1 cellular context compared by ENCODE assay signal in the genomic region with DNA sequence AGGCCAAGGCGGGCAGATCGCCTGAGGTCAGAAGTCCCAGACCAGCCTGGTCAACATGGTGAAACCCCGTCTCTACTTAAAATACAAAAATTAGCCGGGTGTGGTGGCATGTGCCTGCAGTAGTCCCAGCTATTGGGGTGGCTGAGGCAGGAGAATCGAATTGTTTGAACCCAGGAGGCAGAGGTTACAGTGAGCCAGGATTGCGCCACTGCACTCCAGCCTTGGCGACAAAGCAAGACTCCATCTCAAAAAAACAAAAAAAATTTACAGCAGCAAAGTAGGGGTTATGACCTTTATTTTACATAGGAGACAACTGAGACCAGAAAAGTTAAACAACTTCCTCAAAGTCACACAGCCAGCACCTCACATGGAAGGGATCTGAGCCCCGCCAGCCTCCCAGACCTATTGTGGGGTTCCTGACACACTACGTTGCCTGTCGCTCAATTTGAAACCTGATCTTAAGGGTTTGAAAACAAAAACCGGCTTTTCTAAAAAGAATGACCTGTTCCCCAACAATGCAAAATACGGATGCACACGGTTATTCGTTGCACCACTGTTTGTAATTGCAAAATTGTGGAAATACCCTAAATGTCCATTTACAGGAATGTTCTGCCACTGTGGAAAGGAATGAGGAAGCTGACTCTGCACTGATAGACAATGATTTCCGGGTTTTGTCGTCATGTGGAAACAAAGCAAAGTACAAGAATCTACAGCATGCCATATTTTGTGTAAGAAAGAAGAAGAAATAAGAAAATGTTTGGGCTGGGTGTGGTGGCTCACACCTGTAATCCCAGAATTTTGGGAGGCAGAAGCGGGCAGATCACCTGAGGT.
TF ChIP-seq lines count a peak whose summit lies in the region.

No MANE protein-coding gene starts in this region.

TF ChIP-seq in HepG2, 621 proteins besides CTCF, POLR2A, EP300 and RAD21 (continued from another document and continues in another):
- TF ChIP-seq, protein P1, sequence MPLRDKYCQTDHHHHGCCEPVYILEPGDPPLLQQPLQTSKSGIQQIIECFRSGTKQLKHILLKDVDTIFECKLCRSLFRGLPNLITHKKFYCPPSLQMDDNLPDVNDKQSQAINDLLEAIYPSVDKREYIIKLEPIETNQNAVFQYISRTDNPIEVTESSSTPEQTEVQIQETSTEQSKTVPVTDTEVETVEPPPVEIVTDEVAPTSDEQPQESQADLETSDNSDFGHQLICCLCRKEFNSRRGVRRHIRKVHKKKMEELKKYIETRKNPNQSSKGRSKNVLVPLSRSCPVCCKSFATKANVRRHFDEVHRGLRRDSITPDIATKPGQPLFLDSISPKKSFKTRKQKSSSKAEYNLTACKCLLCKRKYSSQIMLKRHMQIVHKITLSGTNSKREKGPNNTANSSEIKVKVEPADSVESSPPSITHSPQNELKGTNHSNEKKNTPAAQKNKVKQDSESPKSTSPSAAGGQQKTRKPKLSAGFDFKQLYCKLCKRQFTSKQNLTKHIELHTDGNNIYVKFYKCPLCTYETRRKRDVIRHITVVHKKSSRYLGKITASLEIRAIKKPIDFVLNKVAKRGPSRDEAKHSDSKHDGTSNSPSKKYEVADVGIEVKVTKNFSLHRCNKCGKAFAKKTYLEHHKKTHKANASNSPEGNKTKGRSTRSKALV (CRISPR knock-in tag; IDR thresholded peaks at IDR 0.05): no peak
- TF ChIP-seq DMAP1 (CRISPR knock-in tag; IDR thresholded peaks at IDR 0.05): no peak; the same call in 1 of the 2 replicates
- TF ChIP-seq ZNF709 (CRISPR knock-in tag; IDR thresholded peaks at IDR 0.05): peak; percentile 62; the same call in 1 of the 2 replicates
- peak; percentile 73 for TF ChIP-seq BCL6 (CRISPR knock-in tag; IDR thresholded peaks at IDR 0.05)
- TF ChIP-seq NONO (IDR thresholded peaks at IDR 0.05): no peak; the same call in 1 of the 2 replicates
- no peak for TF ChIP-seq NONO (CRISPR knock-in tag; conservative IDR thresholded peaks at IDR 0.05)
- peak; percentile 91; the same call in 1 of the 2 replicates for TF ChIP-seq MIER3 (CRISPR knock-in tag; IDR thresholded peaks at IDR 0.05; ENCODE audit: borderline replicate concordance)
- no peak; the same call in 1 of the 2 replicates for TF ChIP-seq ZNF605 (CRISPR knock-in tag; IDR thresholded peaks at IDR 0.05)
- TF ChIP-seq MXD4 (CRISPR knock-in tag; IDR thresholded peaks at IDR 0.05): 0 out of 2 replicates have a peak, but pooled peaks have one; percentile 10
- TF ChIP-seq CAMTA2 (CRISPR knock-in tag; IDR thresholded peaks at IDR 0.05; ENCODE audit: borderline replicate concordance): no peak
- TF ChIP-seq SKIL (CRISPR knock-in tag; IDR thresholded peaks at IDR 0.05; ENCODE audit: borderline replicate concordance): no peak; the same call in 1 of the 2 replicates
- TF ChIP-seq ZNF549 (CRISPR knock-in tag; IDR thresholded peaks at IDR 0.05): no peak
- no peak for TF ChIP-seq CERS6 (CRISPR knock-in tag; IDR thresholded peaks at IDR 0.05)
- peak; percentile 16; the same call in 1 of the 2 replicates for TF ChIP-seq NFYC (CRISPR knock-in tag; IDR thresholded peaks at IDR 0.05)
- TF ChIP-seq BHLHE40 (IDR thresholded peaks at IDR 0.05; ENCODE audit: low read length): peak; percentile 70; the same call in 1 of the 2 replicates
- TF ChIP-seq, protein P2, sequence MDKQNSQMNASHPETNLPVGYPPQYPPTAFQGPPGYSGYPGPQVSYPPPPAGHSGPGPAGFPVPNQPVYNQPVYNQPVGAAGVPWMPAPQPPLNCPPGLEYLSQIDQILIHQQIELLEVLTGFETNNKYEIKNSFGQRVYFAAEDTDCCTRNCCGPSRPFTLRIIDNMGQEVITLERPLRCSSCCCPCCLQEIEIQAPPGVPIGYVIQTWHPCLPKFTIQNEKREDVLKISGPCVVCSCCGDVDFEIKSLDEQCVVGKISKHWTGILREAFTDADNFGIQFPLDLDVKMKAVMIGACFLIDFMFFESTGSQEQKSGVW (CRISPR knock-in tag; IDR thresholded peaks at IDR 0.05; ENCODE audit: borderline replicate concordance): no peak
- TF ChIP-seq ARNTL (CRISPR knock-in tag; IDR thresholded peaks at IDR 0.05): no peak
- TF ChIP-seq, protein P3, sequence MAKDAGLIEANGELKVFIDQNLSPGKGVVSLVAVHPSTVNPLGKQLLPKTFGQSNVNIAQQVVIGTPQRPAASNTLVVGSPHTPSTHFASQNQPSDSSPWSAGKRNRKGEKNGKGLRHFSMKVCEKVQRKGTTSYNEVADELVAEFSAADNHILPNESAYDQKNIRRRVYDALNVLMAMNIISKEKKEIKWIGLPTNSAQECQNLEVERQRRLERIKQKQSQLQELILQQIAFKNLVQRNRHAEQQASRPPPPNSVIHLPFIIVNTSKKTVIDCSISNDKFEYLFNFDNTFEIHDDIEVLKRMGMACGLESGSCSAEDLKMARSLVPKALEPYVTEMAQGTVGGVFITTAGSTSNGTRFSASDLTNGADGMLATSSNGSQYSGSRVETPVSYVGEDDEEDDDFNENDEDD (CRISPR knock-in tag; IDR thresholded peaks at IDR 0.05; ENCODE audit: borderline replicate concordance): no peak; the same call in 1 of the 2 replicates
- TF ChIP-seq ZNF597 (CRISPR knock-in tag; IDR thresholded peaks at IDR 0.05): no peak
- TF ChIP-seq ZMYM4 (CRISPR knock-in tag; IDR thresholded peaks at IDR 0.05): peak; percentile 20; the same call in 1 of the 2 replicates
- no peak for TF ChIP-seq ZBTB7B (CRISPR knock-in tag; IDR thresholded peaks at IDR 0.05)
- TF ChIP-seq ZNF24 (IDR thresholded peaks at IDR 0.05): 0 out of 2 replicates have a peak, but pooled peaks have one; percentile 12
- TF ChIP-seq, protein P4, sequence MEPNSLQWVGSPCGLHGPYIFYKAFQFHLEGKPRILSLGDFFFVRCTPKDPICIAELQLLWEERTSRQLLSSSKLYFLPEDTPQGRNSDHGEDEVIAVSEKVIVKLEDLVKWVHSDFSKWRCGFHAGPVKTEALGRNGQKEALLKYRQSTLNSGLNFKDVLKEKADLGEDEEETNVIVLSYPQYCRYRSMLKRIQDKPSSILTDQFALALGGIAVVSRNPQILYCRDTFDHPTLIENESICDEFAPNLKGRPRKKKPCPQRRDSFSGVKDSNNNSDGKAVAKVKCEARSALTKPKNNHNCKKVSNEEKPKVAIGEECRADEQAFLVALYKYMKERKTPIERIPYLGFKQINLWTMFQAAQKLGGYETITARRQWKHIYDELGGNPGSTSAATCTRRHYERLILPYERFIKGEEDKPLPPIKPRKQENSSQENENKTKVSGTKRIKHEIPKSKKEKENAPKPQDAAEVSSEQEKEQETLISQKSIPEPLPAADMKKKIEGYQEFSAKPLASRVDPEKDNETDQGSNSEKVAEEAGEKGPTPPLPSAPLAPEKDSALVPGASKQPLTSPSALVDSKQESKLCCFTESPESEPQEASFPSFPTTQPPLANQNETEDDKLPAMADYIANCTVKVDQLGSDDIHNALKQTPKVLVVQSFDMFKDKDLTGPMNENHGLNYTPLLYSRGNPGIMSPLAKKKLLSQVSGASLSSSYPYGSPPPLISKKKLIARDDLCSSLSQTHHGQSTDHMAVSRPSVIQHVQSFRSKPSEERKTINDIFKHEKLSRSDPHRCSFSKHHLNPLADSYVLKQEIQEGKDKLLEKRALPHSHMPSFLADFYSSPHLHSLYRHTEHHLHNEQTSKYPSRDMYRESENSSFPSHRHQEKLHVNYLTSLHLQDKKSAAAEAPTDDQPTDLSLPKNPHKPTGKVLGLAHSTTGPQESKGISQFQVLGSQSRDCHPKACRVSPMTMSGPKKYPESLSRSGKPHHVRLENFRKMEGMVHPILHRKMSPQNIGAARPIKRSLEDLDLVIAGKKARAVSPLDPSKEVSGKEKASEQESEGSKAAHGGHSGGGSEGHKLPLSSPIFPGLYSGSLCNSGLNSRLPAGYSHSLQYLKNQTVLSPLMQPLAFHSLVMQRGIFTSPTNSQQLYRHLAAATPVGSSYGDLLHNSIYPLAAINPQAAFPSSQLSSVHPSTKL (CRISPR knock-in tag; IDR thresholded peaks at IDR 0.05): peak; percentile 82
- TF ChIP-seq, protein P5, sequence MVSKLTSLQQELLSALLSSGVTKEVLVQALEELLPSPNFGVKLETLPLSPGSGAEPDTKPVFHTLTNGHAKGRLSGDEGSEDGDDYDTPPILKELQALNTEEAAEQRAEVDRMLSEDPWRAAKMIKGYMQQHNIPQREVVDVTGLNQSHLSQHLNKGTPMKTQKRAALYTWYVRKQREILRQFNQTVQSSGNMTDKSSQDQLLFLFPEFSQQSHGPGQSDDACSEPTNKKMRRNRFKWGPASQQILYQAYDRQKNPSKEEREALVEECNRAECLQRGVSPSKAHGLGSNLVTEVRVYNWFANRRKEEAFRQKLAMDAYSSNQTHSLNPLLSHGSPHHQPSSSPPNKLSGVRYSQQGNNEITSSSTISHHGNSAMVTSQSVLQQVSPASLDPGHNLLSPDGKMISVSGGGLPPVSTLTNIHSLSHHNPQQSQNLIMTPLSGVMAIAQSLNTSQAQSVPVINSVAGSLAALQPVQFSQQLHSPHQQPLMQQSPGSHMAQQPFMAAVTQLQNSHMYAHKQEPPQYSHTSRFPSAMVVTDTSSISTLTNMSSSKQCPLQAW (CRISPR knock-in tag; IDR thresholded peaks at IDR 0.05): peak; percentile 67; the same call in 1 of the 2 replicates
- TF ChIP-seq REST (IDR thresholded peaks at IDR 0.05; ENCODE audit: borderline replicate concordance in 1 of 2, low read depth in 1 of 2, low read length in 2 of 2): no peak
- no peak for TF ChIP-seq ARID4A (CRISPR knock-in tag; IDR thresholded peaks at IDR 0.05; ENCODE audit: borderline replicate concordance)
